In the genomic region with DNA sequence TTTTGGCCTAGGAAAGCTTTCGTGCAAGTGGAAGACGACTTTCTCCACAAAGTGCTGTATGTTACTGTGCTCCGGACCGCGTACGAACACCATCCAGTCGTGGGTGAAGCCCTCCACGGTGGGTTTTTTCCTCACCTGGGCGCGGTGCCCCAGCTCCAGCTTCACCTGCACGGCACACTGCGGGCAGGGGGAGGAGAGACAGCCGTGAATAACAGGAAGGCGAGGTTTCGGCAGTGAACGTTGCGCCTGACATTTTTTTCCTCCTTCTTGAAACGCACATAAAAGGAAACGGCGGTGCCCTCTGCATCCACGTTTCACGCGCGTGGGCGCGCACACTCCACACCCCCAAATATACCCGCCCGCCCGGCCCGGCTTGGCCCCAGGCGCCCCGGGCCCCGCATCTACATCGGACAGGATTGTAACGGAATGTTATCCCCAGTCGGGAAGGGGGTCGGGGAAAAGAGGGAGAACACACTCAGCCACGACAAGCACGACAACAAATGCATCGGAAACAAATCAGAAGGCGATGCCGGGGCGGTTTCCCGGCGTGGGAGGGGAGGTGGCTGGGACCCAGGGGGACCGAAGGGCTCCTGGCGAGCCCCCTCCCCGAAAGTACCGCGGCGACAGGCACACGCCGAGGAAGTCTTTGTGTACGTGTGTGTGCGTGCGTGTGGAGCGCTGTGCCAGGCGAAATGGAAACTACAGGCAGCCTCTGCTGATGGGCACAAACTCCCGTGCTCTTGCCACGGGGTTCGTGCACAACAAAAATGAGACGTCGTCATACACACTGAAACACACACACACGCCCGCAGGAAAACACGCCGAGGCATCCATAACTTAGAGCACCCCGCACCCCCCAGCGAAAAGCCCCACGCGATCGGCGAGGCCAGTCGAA, we compare ENCODE assay signal across 8 cellular contexts. TPM values are rescaled to one million over a fixed set of nuclear protein-coding genes. Genes with fewer than 3 reads are reported as not detected.
DNase-seq lines count a peak whose midpoint lies in the region; ATAC-seq, FAIRE-seq and TF ChIP-seq lines count a peak whose summit lies in the region.

No MANE protein-coding gene starts in this region.

- ATAC-seq in activated naive CD4-positive, alpha-beta T cell treated with anti-CD3 and anti-CD28 coated beads, Interleukin-2, amount 50 U/mL, for 72 hours, result peak in 1 of 2 donors; percentile 13
- no peak for ATAC-seq in HG02678 (IDR thresholded peaks at IDR 0.05; ENCODE audit: unreplicated experiment)

- H3K36me3 Mint-ChIP-seq in activated naive CD4-positive, alpha-beta T cell treated with anti-CD3 and anti-CD28 coated beads, Interleukin-2, amount 50 U/mL, for 72 hours, result peaks cover 23 to 26% of the 10 kb centered on the region in 2 donors

- DNase-seq in GM12865 (ENCODE audit: low read depth) (peak; percentile 58), RKO (ENCODE audit: low spot score) (peak; percentile 23), cardiac septum (ENCODE audit: low spot score) (peak; percentile 77), posterior cingulate gyrus (peak in 7 of 10 donors; percentile 18 to 88 (median 35)), urothelium cell line (ENCODE audit: low spot score) (peak; percentile 8), NCI-H1048 (lab: John Stamatoyannopoulos, UW) (no peak)
- peak in 1 of 2 donors; percentile 42 for DNase-seq in activated naive CD4-positive, alpha-beta T cell treated with anti-CD3 and anti-CD28 coated beads, Interleukin-2, amount 50 U/mL, for 72 hours (ENCODE audit: low spot score in 2 of 2)

- no peaks in the 10 kb centered on the region for H3K9me3 Mint-ChIP-seq in activated naive CD4-positive, alpha-beta T cell treated with anti-CD3 and anti-CD28 coated beads, Interleukin-2, amount 50 U/mL, for 72 hours

- TF ChIP-seq CTCF in GM12865 (IDR thresholded peaks at IDR 0.05; ENCODE audit: insufficient read depth, low read depth, low read length, missing control alignments), result no peak

- peak overlapping the region; percentile 89 to 95 for H3K27ac Mint-ChIP-seq in activated naive CD4-positive, alpha-beta T cell treated with anti-CD3 and anti-CD28 coated beads, Interleukin-2, amount 50 U/mL, for 72 hours

- FAIRE-seq in urothelium cell line (lab: Jason Lieb, UNC), result no peak

- H3K4me3 ChIP-seq in GM12865 (ENCODE audit: low read depth, low read length), result peak overlapping the region; percentile 79

- intact Hi-C loops in cardiac septum (cut with DNase I) (loop anchor here (2.0 to 10.0 kb wide), 5 partner anchors 69 to 686 kb away; no protein-coding TSS in a partner anchor), posterior cingulate gyrus (cut with DNase I) (loop anchor here (5.0 to 10.0 kb wide), 5 partner anchors 61 to 694 kb away; partner anchors contain the start of gene FOCAD)

RNA-seq across cellular contexts. Expression of gene MLLT3, which starts 1.4 kb away (rescaled TPM):
- 10 to 100 TPM; 43.6 to 54.6 TPM for total RNA-seq in activated naive CD4-positive, alpha-beta T cell treated with anti-CD3 and anti-CD28 coated beads, Interleukin-2, amount 50 U/mL, for 72 hours
- total RNA-seq in cardiac septum, result 13.3 TPM
